ENCODE assay signal across 16 cellular contexts in the genomic region with DNA sequence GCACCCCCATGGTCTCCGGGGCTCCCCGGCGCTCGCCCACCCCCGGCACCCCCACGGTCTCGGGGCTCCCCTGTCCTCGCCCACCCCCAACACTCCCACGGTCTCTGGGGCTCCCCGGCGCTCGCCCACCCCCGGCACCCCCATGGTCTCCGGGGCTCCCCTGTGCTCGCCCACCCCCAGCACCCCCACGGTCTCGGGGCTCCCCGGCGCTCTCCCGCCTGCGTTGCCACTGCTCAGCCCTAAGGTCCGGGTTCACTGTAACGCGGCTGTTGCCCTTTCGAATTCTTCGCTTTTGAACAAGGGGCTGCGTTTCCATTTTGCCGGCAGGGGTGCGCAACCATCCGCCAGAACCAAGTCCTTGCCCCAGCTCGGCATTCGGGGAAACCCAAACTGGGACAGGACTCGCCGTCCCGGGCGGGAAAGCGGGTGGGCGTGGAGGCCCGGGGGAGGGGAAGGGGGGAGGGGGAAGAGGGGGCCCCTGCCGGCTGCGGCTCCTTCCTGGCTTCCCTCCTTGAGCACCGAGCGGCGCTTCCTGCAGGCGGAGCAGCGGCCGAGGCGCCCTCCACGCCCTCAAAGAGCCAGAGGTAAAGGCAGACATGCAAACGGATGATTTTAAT. TPM values are rescaled to one million over a fixed set of nuclear protein-coding genes. Genes with fewer than 3 reads are reported as not detected.
DNase-seq lines count a peak whose midpoint lies in the region; ATAC-seq, FAIRE-seq and TF ChIP-seq lines count a peak whose summit lies in the region.
"Had no signal": no experiment of that assay in that cellular context is flagged by ENCODE, and none has a peak within 500 bp of the region (broad histone marks: within the 10 kb centered on the region; RNA-seq: fewer than 3 reads in every experiment).

No MANE protein-coding gene starts in this region.

- DNase-seq in activated CD8-positive, alpha-beta memory T cell treated with anti-CD3 and anti-CD28 coated beads, Interleukin-2, amount 10 ng/mL, durations not matched to agents 7 days and 5 days, result peak; percentile 41
- DNase-seq in activated CD8-positive, alpha-beta memory T cell treated with anti-CD3 and anti-CD28 coated beads, Interleukin-2, amount 50 U/mL, for 4 hours, result no peak
- peak; percentile 21 for DNase-seq in NAMALWA (ENCODE audit: low spot score)
- peak; percentile 35 for DNase-seq in glutamatergic neuron
- DNase-seq in GM19239 (ENCODE audit: insufficient read length, low spot score), result no peak
- DNase-seq: dermis blood vessel endothelial cell, GF-D8, left colon, NCI-H2029, NCI-H526 treated with DMSO at 0.1 percent for 48 hours had no signal

- H3K36me3 Mint-ChIP-seq in activated CD8-positive, alpha-beta memory T cell treated with anti-CD3 and anti-CD28 coated beads, Interleukin-2, amount 10 ng/mL, durations not matched to agents 7 days and 5 days, result no peaks in the 10 kb centered on the region
- peaks cover 12% of the 10 kb centered on the region for H3K36me3 Mint-ChIP-seq in glutamatergic neuron (ENCODE audit: unreplicated experiment)
- H3K36me3 Mint-ChIP-seq in stimulated activated memory B cell treated with anti-CD40 and anti-IgM and Interleukin-4, amounts not matched to agents 10 μg/mL and 1 μg/mL and 100 μg/mL, for 72 hours, result peaks cover 13% of the 10 kb centered on the region

- CTCF ChIA-PET in activated CD8-positive, alpha-beta memory T cell treated with anti-CD3 and anti-CD28 coated beads, Interleukin-2, amount 10 ng/mL, durations not matched to agents 7 days and 5 days (lab: Charles Lee), result interaction anchor here (1.1 to 1.3 kb wide), 3 partner anchors 7 to 187 kb away, joined by 3 to 5 read pairs (median 4); no protein-coding TSS in a partner anchor

- no peak overlapping the region for H3K4me3 Mint-ChIP-seq in activated CD8-positive, alpha-beta memory T cell treated with anti-CD3 and anti-CD28 coated beads, Interleukin-2, amount 10 ng/mL, durations not matched to agents 7 days and 5 days
- H3K4me3 Mint-ChIP-seq in glutamatergic neuron (ENCODE audit: unreplicated experiment), result no peak overlapping the region
- H3K4me3 Mint-ChIP-seq in stimulated activated memory B cell treated with anti-CD40 and anti-IgM and Interleukin-4, amounts not matched to agents 10 μg/mL and 1 μg/mL and 100 μg/mL, for 72 hours, result no peak overlapping the region
- H3K4me3 Mint-ChIP-seq: T-helper 1 cell treated with Interleukin-12 subunit alpha and Interleukin-12 subunit beta and Interleukin-4 antibody, amounts not matched to agents 30 μg/mL and 1 μg/mL, for 36 hours had no signal

- no peaks in the 10 kb centered on the region for H3K9me3 Mint-ChIP-seq in activated CD8-positive, alpha-beta memory T cell treated with anti-CD3 and anti-CD28 coated beads, Interleukin-2, amount 10 ng/mL, durations not matched to agents 7 days and 5 days (ENCODE audit: low read depth)
- peaks cover 12% of the 10 kb centered on the region for H3K9me3 Mint-ChIP-seq in glutamatergic neuron (ENCODE audit: unreplicated experiment)
- no peaks in the 10 kb centered on the region for H3K9me3 Mint-ChIP-seq in stimulated activated memory B cell treated with anti-CD40 and anti-IgM and Interleukin-4, amounts not matched to agents 10 μg/mL and 1 μg/mL and 100 μg/mL, for 72 hours
- H3K9me3 Mint-ChIP-seq: T-helper 1 cell treated with Interleukin-12 subunit alpha and Interleukin-12 subunit beta and Interleukin-4 antibody, amounts not matched to agents 30 μg/mL and 1 μg/mL, for 36 hours had no signal

- H3K27me3 Mint-ChIP-seq in activated CD8-positive, alpha-beta memory T cell treated with anti-CD3 and anti-CD28 coated beads, Interleukin-2, amount 10 ng/mL, durations not matched to agents 7 days and 5 days, result peaks cover 5% of the 10 kb centered on the region
- peaks cover 8% of the 10 kb centered on the region for H3K27me3 Mint-ChIP-seq in glutamatergic neuron (ENCODE audit: unreplicated experiment)
- H3K27me3 Mint-ChIP-seq in stimulated activated memory B cell treated with anti-CD40 and anti-IgM and Interleukin-4, amounts not matched to agents 10 μg/mL and 1 μg/mL and 100 μg/mL, for 72 hours, result peaks cover 8% of the 10 kb centered on the region

- peak; percentile 48 for ATAC-seq in activated CD8-positive, alpha-beta memory T cell treated with anti-CD3 and anti-CD28 coated beads, Interleukin-2, amount 10 ng/mL, durations not matched to agents 7 days and 5 days
- peak; percentile 48 for ATAC-seq in stimulated activated memory B cell treated with anti-CD40 and anti-IgM and Interleukin-4, amounts not matched to agents 10 μg/mL and 1 μg/mL and 100 μg/mL, for 72 hours
- ATAC-seq in GM21526 (IDR thresholded peaks at IDR 0.05; ENCODE audit: low FRiP score, unreplicated experiment), result no peak
- ATAC-seq in HG02840 (IDR thresholded peaks at IDR 0.05; ENCODE audit: low FRiP score, unreplicated experiment), result no peak
- ATAC-seq: activated CD4-positive, CD25-positive, alpha-beta regulatory T cell treated with anti-CD3 and anti-CD28 coated beads, Interleukin-2, amount 50 U/mL, for 24 hours; left colon had no signal

- TF ChIP-seq CTCF in glutamatergic neuron (IDR thresholded peaks at IDR 0.05; ENCODE audit: partially characterized antibody, unreplicated experiment), result no peak

- no peak overlapping the region for H3K27ac Mint-ChIP-seq in activated CD8-positive, alpha-beta memory T cell treated with anti-CD3 and anti-CD28 coated beads, Interleukin-2, amount 10 ng/mL, durations not matched to agents 7 days and 5 days
- no peak overlapping the region for H3K27ac Mint-ChIP-seq in glutamatergic neuron (ENCODE audit: unreplicated experiment)
- H3K27ac Mint-ChIP-seq in stimulated activated memory B cell treated with anti-CD40 and anti-IgM and Interleukin-4, amounts not matched to agents 10 μg/mL and 1 μg/mL and 100 μg/mL, for 72 hours, result no peak overlapping the region
- H3K27ac Mint-ChIP-seq: T-helper 1 cell treated with Interleukin-12 subunit alpha and Interleukin-12 subunit beta and Interleukin-4 antibody, amounts not matched to agents 30 μg/mL and 1 μg/mL, for 36 hours had no signal

- H3K4me1 Mint-ChIP-seq in activated CD8-positive, alpha-beta memory T cell treated with anti-CD3 and anti-CD28 coated beads, Interleukin-2, amount 10 ng/mL, durations not matched to agents 7 days and 5 days, result no peaks in the 10 kb centered on the region
- peaks cover 8% of the 10 kb centered on the region for H3K4me1 Mint-ChIP-seq in glutamatergic neuron (ENCODE audit: low read depth, unreplicated experiment)
- no peaks in the 10 kb centered on the region for H3K4me1 Mint-ChIP-seq in stimulated activated memory B cell treated with anti-CD40 and anti-IgM and Interleukin-4, amounts not matched to agents 10 μg/mL and 1 μg/mL and 100 μg/mL, for 72 hours

- FAIRE-seq in GM19239 (lab: Jason Lieb, UNC), result no peak

RNA-seq across cellular contexts. Expression of gene FTCD, which starts 5.3 kb away (rescaled TPM):
- not detected for total RNA-seq in activated CD8-positive, alpha-beta memory T cell treated with anti-CD3 and anti-CD28 coated beads, Interleukin-2, amount 10 ng/mL, durations not matched to agents 7 days and 5 days
- total RNA-seq in glutamatergic neuron (ENCODE audit: unreplicated experiment), result 13.4 TPM
- total RNA-seq: LHCN-M2 had no signal

RNA-seq across cellular contexts. Expression of gene SPATC1L, which starts 23.6 kb away (rescaled TPM):
- total RNA-seq in activated CD8-positive, alpha-beta memory T cell treated with anti-CD3 and anti-CD28 coated beads, Interleukin-2, amount 10 ng/mL, durations not matched to agents 7 days and 5 days, result 1 to 10 TPM; 4.2 to 4.8 TPM
- 58.7 TPM for total RNA-seq in glutamatergic neuron (ENCODE audit: unreplicated experiment)

Comparison
In these comparisons a context has a peak if more than half of its experiments do, and no peak if none do; other contexts are left out.
1. DNase-seq: peak in activated CD8-positive, alpha-beta memory T cell treated with anti-CD3 and anti-CD28 coated beads, Interleukin-2, amount 10 ng/mL, durations not matched to agents 7 days and 5 days (single experiment), NAMALWA (single experiment) and glutamatergic neuron (single experiment); none in activated CD8-positive, alpha-beta memory T cell treated with anti-CD3 and anti-CD28 coated beads, Interleukin-2, amount 50 U/mL, for 4 hours (single experiment) and GM19239 (single experiment).
2. ATAC-seq: peak in activated CD8-positive, alpha-beta memory T cell treated with anti-CD3 and anti-CD28 coated beads, Interleukin-2, amount 10 ng/mL, durations not matched to agents 7 days and 5 days (single experiment) and stimulated activated memory B cell treated with anti-CD40 and anti-IgM and Interleukin-4, amounts not matched to agents 10 μg/mL and 1 μg/mL and 100 μg/mL, for 72 hours (single experiment); none in GM21526 (single experiment) and HG02840 (single experiment).
3. RNA of gene FTCD, which starts 5.3 kb away (total RNA-seq): 13.4 TPM in glutamatergic neuron (single experiment); not detected in activated CD8-positive, alpha-beta memory T cell treated with anti-CD3 and anti-CD28 coated beads, Interleukin-2, amount 10 ng/mL, durations not matched to agents 7 days and 5 days; every median in the first group is over 10 times any median in the second.
4. RNA of gene SPATC1L, which starts 23.6 kb away (total RNA-seq): 58.7 TPM in glutamatergic neuron (single experiment); 4.2 to 4.8 TPM in activated CD8-positive, alpha-beta memory T cell treated with anti-CD3 and anti-CD28 coated beads, Interleukin-2, amount 10 ng/mL, durations not matched to agents 7 days and 5 days; every median in the first group is over 10 times any median in the second.